In genomic region chr3:30692498-30693130, GRCh38 we compare ENCODE assay signal across 11 cellular contexts.
A peak's percentile ranks its signal among the peaks of the same experiment; 100 is the strongest.
DNase-seq lines count a peak whose midpoint lies in the region; ATAC-seq and TF ChIP-seq lines count a peak whose summit lies in the region.
"Had no signal": no experiment of that assay in that cellular context is flagged by ENCODE, and none has a peak within 500 bp of the region (broad histone marks: within the 10 kb centered on the region; RNA-seq: fewer than 3 reads in every experiment).

No MANE protein-coding gene starts in this region.

- peaks cover 21% of the 10 kb centered on the region for H3K4me1 ChIP-seq in mucosa of descending colon (ENCODE audit: low read depth)

- no peak overlapping the region for H3K4me3 ChIP-seq in mucosa of descending colon
- H3K4me3 ChIP-seq: smooth muscle cell, upper lobe of right lung had no signal

- H3K9me3 Mint-ChIP-seq in activated T-cell treated with anti-CD3 and anti-CD28 coated beads, Interleukin-2, amount 50 U/mL, for 72 hours: no peaks in the 10 kb centered on the region
- no peaks in the 10 kb centered on the region for H3K9me3 Mint-ChIP-seq in activated T-cell treated with anti-CD3 and anti-CD28 coated beads, Interleukin-2, amount 50 U/mL, for 4 hours
- H3K9me3 Mint-ChIP-seq: H9 had no signal

- peak overlapping the region; percentile 97 for H3K27ac Mint-ChIP-seq in activated T-cell treated with anti-CD3 and anti-CD28 coated beads, Interleukin-2, amount 50 U/mL, for 72 hours
- peak overlapping the region; percentile 86 for H3K27ac Mint-ChIP-seq in T-helper 17 cell

- no peak overlapping the region for H3K4me3 Mint-ChIP-seq in activated T-cell treated with anti-CD3 and anti-CD28 coated beads, Interleukin-2, amount 50 U/mL, for 72 hours
- H3K4me3 Mint-ChIP-seq in activated T-cell treated with anti-CD3 and anti-CD28 coated beads, Interleukin-2, amount 50 U/mL, for 4 hours: no peak overlapping the region
- H3K4me3 Mint-ChIP-seq in T-helper 17 cell: no peak overlapping the region
- H3K4me3 Mint-ChIP-seq: H9 had no signal

- peaks cover 23 to 60% of the 10 kb centered on the region in 2 donors for H3K36me3 Mint-ChIP-seq in activated T-cell treated with anti-CD3 and anti-CD28 coated beads, Interleukin-2, amount 50 U/mL, for 72 hours (ENCODE audit: insufficient read depth in 2 of 2)
- peaks cover 66% of the 10 kb centered on the region for H3K36me3 Mint-ChIP-seq in activated T-cell treated with anti-CD3 and anti-CD28 coated beads, Interleukin-2, amount 50 U/mL, for 4 hours (ENCODE audit: insufficient read depth)
- peaks cover 16% of the 10 kb centered on the region for H3K36me3 Mint-ChIP-seq in T-helper 17 cell (ENCODE audit: low read depth)

- no peaks in the 10 kb centered on the region for H3K36me3 ChIP-seq in mucosa of descending colon (ENCODE audit: low read depth)

- DNase-seq in activated T-cell treated with anti-CD3 and anti-CD28 coated beads, Interleukin-2, amount 50 U/mL, for 72 hours: no peak
- no peak for DNase-seq in activated T-cell treated with anti-CD3 and anti-CD28 coated beads, Interleukin-2, amount 50 U/mL, for 4 hours
- DNase-seq in T-helper 17 cell (no peak), left lobe of liver (ENCODE audit: low spot score) (no peak), superior temporal gyrus (ENCODE audit: extremely low spot score) (peak; percentile 59), OCI-M1 (lab: John Stamatoyannopoulos, UW) (no peak), mucosa of descending colon (no peak)
- DNase-seq in NK-92 treated with Interleukin-12 subunit alpha and Interleukin-12 subunit beta, amount 100 ng/mL, for 24 hours (lab: John Stamatoyannopoulos, UW): no peak
- DNase-seq: upper lobe of right lung had no signal

- no peak for TF ChIP-seq CTCF in mucosa of descending colon (IDR thresholded peaks at IDR 0.05)

- intact Hi-C loops in mucosa of descending colon (cut with DNase I, micrococcal nuclease): loop anchor here (10.0 kb wide), 3 partner anchors 178 to 648 kb away; no protein-coding TSS in a partner anchor

- ATAC-seq in activated T-cell treated with anti-CD3 and anti-CD28 coated beads, Interleukin-2, amount 50 U/mL, for 72 hours (replicated peaks in 1 of 2): no peak
- no peak for ATAC-seq in activated T-cell treated with anti-CD3 and anti-CD28 coated beads, Interleukin-2, amount 50 U/mL, for 4 hours
- ATAC-seq in T-helper 17 cell (no peak), left lobe of liver (peak; percentile 40), mucosa of descending colon (no peak)

- H3K27me3 Mint-ChIP-seq in activated T-cell treated with anti-CD3 and anti-CD28 coated beads, Interleukin-2, amount 50 U/mL, for 72 hours (ENCODE audit: low read depth): no peaks in the 10 kb centered on the region
- no peaks in the 10 kb centered on the region for H3K27me3 Mint-ChIP-seq in activated T-cell treated with anti-CD3 and anti-CD28 coated beads, Interleukin-2, amount 50 U/mL, for 4 hours (ENCODE audit: low read depth)
- H3K27me3 Mint-ChIP-seq in T-helper 17 cell: no peaks in the 10 kb centered on the region

- peaks cover 69% of the 10 kb centered on the region for H3K4me1 Mint-ChIP-seq in activated T-cell treated with anti-CD3 and anti-CD28 coated beads, Interleukin-2, amount 50 U/mL, for 72 hours (ENCODE audit: low read depth)
- H3K4me1 Mint-ChIP-seq in activated T-cell treated with anti-CD3 and anti-CD28 coated beads, Interleukin-2, amount 50 U/mL, for 4 hours (ENCODE audit: low read depth): peaks cover 71% of the 10 kb centered on the region
- H3K4me1 Mint-ChIP-seq in T-helper 17 cell: peaks cover 38% of the 10 kb centered on the region

- H3K9me3 ChIP-seq in T-helper 17 cell (ENCODE audit: control insufficient read depth, low read length, poor library complexity, severe bottlenecking) (no peaks in the 10 kb centered on the region), mucosa of descending colon (no peaks in the 10 kb centered on the region)
- H3K9me3 ChIP-seq: upper lobe of right lung had no signal
